9 cellular contexts compared by ENCODE assay signal in genomic region chr2:145484443-145485086, GRCh38.
DNase-seq lines count a peak whose midpoint lies in the region; ATAC-seq, FAIRE-seq and TF ChIP-seq lines count a peak whose summit lies in the region.
"Had no signal": no experiment of that assay in that cellular context is flagged by ENCODE, and none has a peak within 500 bp of the region (broad histone marks: within the 10 kb centered on the region; RNA-seq: fewer than 3 reads in every experiment).

No MANE protein-coding gene starts in this region.

- no peaks in the 10 kb centered on the region for H3K9me1 ChIP-seq in keratinocyte (ENCODE audit: control insufficient read depth, extremely low read depth, insufficient read depth, low read length)

- no peaks in the 10 kb centered on the region for H3K79me2 ChIP-seq in keratinocyte (ENCODE audit: control insufficient read depth, insufficient read depth, low read length)

- dilution Hi-C loops in keratinocyte (cut with MboI; ENCODE audit: extremely low pct_ligation_motif_present, low sequenced_read_pairs) = no loop called here

- peak; percentile 57 for DNase-seq in AG20443 (ENCODE audit: low spot score)
- DNase-seq in HS-27A (ENCODE audit: low read depth) = peak; percentile 47
- no peak for DNase-seq in keratinocyte (ENCODE audit: low read depth, low spot score)
- DNase-seq in frontal cortex (ENCODE audit: low spot score in 2 of 2) = no peak
- no peak for DNase-seq in mucosa of gallbladder (ENCODE audit: low spot score)
- DNase-seq in activated CD4-positive, CD25-positive, alpha-beta regulatory T cell treated with anti-CD3 and anti-CD28 coated beads, Interleukin-2, amount 50 U/mL, for 72 hours = no peak
- DNase-seq: ovary had no signal

- H3K27me3 ChIP-seq in keratinocyte (ENCODE audit: control insufficient read depth, extremely low read depth, insufficient read depth, low read length) = no peaks in the 10 kb centered on the region
- H3K27me3 ChIP-seq: ovary had no signal

- no peaks in the 10 kb centered on the region for H3K36me3 ChIP-seq in keratinocyte (ENCODE audit: control insufficient read depth in 2 of 2, extremely low read depth in 1 of 2, insufficient read depth in 2 of 2, low read length in 2 of 2)
- H3K36me3 ChIP-seq: ovary had no signal

- TF ChIP-seq CTCF in VCaP (conservative IDR thresholded peaks at IDR 0.05) = peak; percentile 58
- TF ChIP-seq CTCF in keratinocyte (optimal IDR thresholded peaks at IDR 0.05 in 1 of 3, IDR thresholded peaks at IDR 0.05 in 1 of 3, conservative IDR thresholded peaks at IDR 0.05 in 1 of 3; ENCODE audit: extremely low read depth in 1 of 3, insufficient read depth in 2 of 3, low read length in 3 of 3) = peak in 2 of 3 experiments; percentile 34 to 44

- H3K4me1 ChIP-seq in keratinocyte (ENCODE audit: control insufficient read depth, extremely low read depth, insufficient read depth, low read length) = peaks cover 3% of the 10 kb centered on the region

- ATAC-seq in HG03354 (IDR thresholded peaks at IDR 0.05; ENCODE audit: poor library complexity, severe bottlenecking, unreplicated experiment) = no peak

- no peaks in the 10 kb centered on the region for H4K20me1 ChIP-seq in keratinocyte (ENCODE audit: control insufficient read depth, extremely low read depth, insufficient read depth, low read length)

- H3K27ac ChIP-seq in VCaP (no peak overlapping the region), keratinocyte (ENCODE audit: control insufficient read depth, insufficient read depth, low read length) (no peak overlapping the region)
- H3K27ac ChIP-seq: ovary had no signal

- H3K9me3 ChIP-seq in keratinocyte (ENCODE audit: control insufficient read depth, low read depth, low read length) = no peaks in the 10 kb centered on the region
- H3K9me3 ChIP-seq: ovary had no signal

- no peak overlapping the region for H2AFZ ChIP-seq in keratinocyte (ENCODE audit: control insufficient read depth, low read length)

- FAIRE-seq in keratinocyte (lab: Jason Lieb, UNC) (peak; percentile 73), frontal cortex (lab: Jason Lieb, UNC) (no peak)

- H3K9ac ChIP-seq in keratinocyte (ENCODE audit: control insufficient read depth, extremely low read depth, insufficient read depth, low read length) = no peak overlapping the region

- H3K4me3 ChIP-seq in keratinocyte (ENCODE audit: control insufficient read depth in 2 of 3, extremely low read depth in 1 of 3, insufficient read depth in 2 of 3, low read depth in 1 of 3, low read length in 3 of 3) = no peak overlapping the region
- H3K4me3 ChIP-seq: ovary had no signal

- H3K4me2 ChIP-seq in keratinocyte (ENCODE audit: control insufficient read depth, extremely low read depth, insufficient read depth, low read depth, low read length) = no peak overlapping the region

Comparison
In these comparisons a context has a peak if more than half of its experiments do, and no peak if none do; other contexts are left out.
1. DNase-seq: peak in AG20443 (single experiment) and HS-27A (single experiment); none in keratinocyte (single experiment), frontal cortex (0 of 2), mucosa of gallbladder (single experiment) and activated CD4-positive, CD25-positive, alpha-beta regulatory T cell treated with anti-CD3 and anti-CD28 coated beads, Interleukin-2, amount 50 U/mL, for 72 hours (single experiment).